In genomic region chr5:157729858-157730257, GRCh38 we compare ENCODE assay signal across 11 cellular contexts. TPM values are rescaled to one million over a fixed set of nuclear protein-coding genes. Genes with fewer than 3 reads are reported as not detected.
DNase-seq lines count a peak whose midpoint lies in the region; ATAC-seq and TF ChIP-seq lines count a peak whose summit lies in the region.
"Had no signal": no experiment of that assay in that cellular context is flagged by ENCODE, and none has a peak within 500 bp of the region (broad histone marks: within the 10 kb centered on the region; RNA-seq: fewer than 3 reads in every experiment).

No MANE protein-coding gene starts in this region.

- H3K4me3 Mint-ChIP-seq in activated T-helper 1 cell treated with anti-CD3 and anti-CD28 coated beads, Interleukin-12 subunit alpha, Interleukin-12 subunit beta, Interleukin-2, Interleukin-4 antibody, amounts not matched to agents 30 ng/mL and 10 ng/mL and 1 ng/mL, durations not matched to agents 14 hours and 24 hours and 36 hours = no peak overlapping the region
- no peak overlapping the region for H3K4me3 Mint-ChIP-seq in CD14-positive monocyte
- H3K4me3 Mint-ChIP-seq: dendritic cell treated with granulocyte-macrophage colony-stimulating factor and Interleukin-4, amounts not matched to agents 40 ng/mL and 50 ng/mL, for 4 days had no signal

- no peaks in the 10 kb centered on the region for H4K20me1 ChIP-seq in OCI-LY7 (ENCODE audit: insufficient read depth, low read length)

- BruUV-seq in OCI-LY7 (replicated peaks; lab: Mats Ljungman, UMichigan) = no TSS peak

- ATAC-seq in GM18502 (IDR thresholded peaks at IDR 0.05; ENCODE audit: poor library complexity, unreplicated experiment) (peak; percentile 67), GM19452 (IDR thresholded peaks at IDR 0.05; ENCODE audit: unreplicated experiment) (peak; percentile 68), HG02973 (IDR thresholded peaks at IDR 0.05; ENCODE audit: unreplicated experiment) (peak; percentile 63), left ventricle myocardium superior (no peak)

- peaks cover 44% of the 10 kb centered on the region for H3K36me3 ChIP-seq in OCI-LY7 (ENCODE audit: insufficient read depth, low read length)

- H3K9me2 ChIP-seq in OCI-LY7 (ENCODE audit: insufficient read depth, low read length) = no peaks in the 10 kb centered on the region

- peaks cover 33% of the 10 kb centered on the region for H3K4me1 ChIP-seq in OCI-LY7 (ENCODE audit: insufficient read depth, low read length, poor library complexity, severe bottlenecking)

- TF ChIP-seq CTCF in OCI-LY7 (conservative IDR thresholded peaks at IDR 0.05; ENCODE audit: low read length) = no peak
- TF ChIP-seq CTCF in CD14-positive monocyte (IDR thresholded peaks at IDR 0.05) = no peak

- peaks cover 4% of the 10 kb centered on the region for H3K9me3 Mint-ChIP-seq in activated T-helper 1 cell treated with anti-CD3 and anti-CD28 coated beads, Interleukin-12 subunit alpha, Interleukin-12 subunit beta, Interleukin-2, Interleukin-4 antibody, amounts not matched to agents 30 ng/mL and 10 ng/mL and 1 ng/mL, durations not matched to agents 14 hours and 24 hours and 36 hours
- H3K9me3 Mint-ChIP-seq in CD14-positive monocyte = no peaks in the 10 kb centered on the region
- H3K9me3 Mint-ChIP-seq: dendritic cell treated with granulocyte-macrophage colony-stimulating factor and Interleukin-4, amounts not matched to agents 40 ng/mL and 50 ng/mL, for 4 days had no signal

- peaks cover 17% of the 10 kb centered on the region; the same call in 1 of the 2 replicates for H3K79me2 ChIP-seq in OCI-LY7 (ENCODE audit: insufficient read depth, low read depth, low read length)

- H3K27ac Mint-ChIP-seq in activated T-helper 1 cell treated with anti-CD3 and anti-CD28 coated beads, Interleukin-12 subunit alpha, Interleukin-12 subunit beta, Interleukin-2, Interleukin-4 antibody, amounts not matched to agents 30 ng/mL and 10 ng/mL and 1 ng/mL, durations not matched to agents 14 hours and 24 hours and 36 hours = no peak overlapping the region
- no peak overlapping the region for H3K27ac Mint-ChIP-seq in CD14-positive monocyte
- H3K27ac Mint-ChIP-seq: dendritic cell treated with granulocyte-macrophage colony-stimulating factor and Interleukin-4, amounts not matched to agents 40 ng/mL and 50 ng/mL, for 4 days had no signal

- peaks cover 37% of the 10 kb centered on the region for H3K4me1 Mint-ChIP-seq in activated T-helper 1 cell treated with anti-CD3 and anti-CD28 coated beads, Interleukin-12 subunit alpha, Interleukin-12 subunit beta, Interleukin-2, Interleukin-4 antibody, amounts not matched to agents 30 ng/mL and 10 ng/mL and 1 ng/mL, durations not matched to agents 14 hours and 24 hours and 36 hours (ENCODE audit: low read depth)
- peaks cover 11% of the 10 kb centered on the region for H3K4me1 Mint-ChIP-seq in CD14-positive monocyte

- POLR2A ChIA-PET in OCI-LY7 (lab: Charles Lee) = interaction anchor here (0.5 to 4.9 kb wide), 10 partner anchors 9 to 1257 kb away, joined by 3 to 31 read pairs (median 3); partner anchors contain the start of genes LSM11 and MED7

- H3K4me2 ChIP-seq in OCI-LY7 (ENCODE audit: low read length) = peak overlapping the region; percentile 91

- H3K9me3 ChIP-seq in OCI-LY7 (ENCODE audit: low read length) = peaks cover 20% of the 10 kb centered on the region
- H3K9me3 ChIP-seq: tibial artery had no signal

- intact Hi-C loops in OCI-LY7 (cut with micrococcal nuclease; ENCODE audit: unreplicated experiment) = loop anchor here (5.0 kb wide), 2 partner anchors 128 to 463 kb away; partner anchors contain the start of gene CYFIP2
- intact Hi-C loops in activated T-helper 1 cell treated with anti-CD3 and anti-CD28 coated beads, Interleukin-12 subunit alpha, Interleukin-12 subunit beta, Interleukin-2, Interleukin-4 antibody, amounts not matched to agents 30 ng/mL and 10 ng/mL and 1 ng/mL, durations not matched to agents 14 hours and 24 hours and 36 hours (cut with micrococcal nuclease) = loop anchor here (2.0 to 5.0 kb wide), 5 partner anchors 159 to 1532 kb away; partner anchors contain the start of genes CYFIP2, MED7 and UBLCP1
- intact Hi-C loops in CD14-positive monocyte (cut with micrococcal nuclease) = loop anchor here in 1 of 2 donors (5.0 kb wide), 2 partner anchors 58 to 238 kb away; partner anchors contain the start of gene C5orf52
- intact Hi-C loops in left ventricle myocardium superior (cut with micrococcal nuclease) = no loop called here

- H3K27me3 Mint-ChIP-seq in activated T-helper 1 cell treated with anti-CD3 and anti-CD28 coated beads, Interleukin-12 subunit alpha, Interleukin-12 subunit beta, Interleukin-2, Interleukin-4 antibody, amounts not matched to agents 30 ng/mL and 10 ng/mL and 1 ng/mL, durations not matched to agents 14 hours and 24 hours and 36 hours (ENCODE audit: insufficient read depth) = no peaks in the 10 kb centered on the region
- H3K27me3 Mint-ChIP-seq in CD14-positive monocyte (ENCODE audit: low read depth in 3 of 3) = peaks cover 0 to 2% (median 0%) of the 10 kb centered on the region in 3 donors
- H3K27me3 Mint-ChIP-seq: dendritic cell treated with granulocyte-macrophage colony-stimulating factor and Interleukin-4, amounts not matched to agents 40 ng/mL and 50 ng/mL, for 4 days had no signal

- DNase-seq in OCI-LY7 (ENCODE audit: low spot score) = peak; percentile 90
- no peak for DNase-seq in activated T-helper 1 cell treated with anti-CD3 and anti-CD28 coated beads, Interleukin-12 subunit alpha, Interleukin-12 subunit beta, Interleukin-2, Interleukin-4 antibody, amounts not matched to agents 30 ng/mL and 10 ng/mL and 1 ng/mL, durations not matched to agents 14 hours and 24 hours and 36 hours (ENCODE audit: low spot score)
- no peak for DNase-seq in kidney glomerular epithelial cell (lab: John Stamatoyannopoulos, UW)
- DNase-seq in CD14-positive monocyte (ENCODE audit: low spot score) = no peak
- no peak for DNase-seq in left ventricle myocardium superior
- DNase-seq: tibial artery had no signal

- H3K27ac ChIP-seq in OCI-LY7 (ENCODE audit: low read depth, low read length, poor library complexity, severe bottlenecking) = peak overlapping the region; percentile 88
- H3K27ac ChIP-seq: SK-N-MC, tibial artery had no signal

- H3K4me3 ChIP-seq in OCI-LY7 (ENCODE audit: low read depth, low read length, poor library complexity, severe bottlenecking) = peak overlapping the region; percentile 75
- H3K4me3 ChIP-seq: tibial artery had no signal

- peak overlapping the region; percentile 16; the same call in 1 of the 2 replicates for H2AFZ ChIP-seq in OCI-LY7 (ENCODE audit: low read length)

- CTCF ChIA-PET in OCI-LY7 (lab: Charles Lee; ENCODE audit: unreplicated experiment) = no interaction called here

- peaks cover 9% of the 10 kb centered on the region for H3K36me3 Mint-ChIP-seq in activated T-helper 1 cell treated with anti-CD3 and anti-CD28 coated beads, Interleukin-12 subunit alpha, Interleukin-12 subunit beta, Interleukin-2, Interleukin-4 antibody, amounts not matched to agents 30 ng/mL and 10 ng/mL and 1 ng/mL, durations not matched to agents 14 hours and 24 hours and 36 hours (ENCODE audit: low read depth)
- H3K36me3 Mint-ChIP-seq in CD14-positive monocyte = peaks cover 20 to 22% of the 10 kb centered on the region in 2 donors

RNA-seq across cellular contexts. Expression of gene THG1L, which starts 1.4 kb away (rescaled TPM):
- 20.7 and 30.5 TPM in 2 replicates for total RNA-seq in OCI-LY7 (2014; rRNA removed; shearing (Covaris generic))
- total RNA-seq in OCI-LY7 (2022) (18.5 and 21.0 TPM in 2 replicates), left ventricle myocardium superior (5.3 TPM)
- total RNA-seq in activated T-helper 1 cell treated with anti-CD3 and anti-CD28 coated beads, Interleukin-12 subunit alpha, Interleukin-12 subunit beta, Interleukin-2, Interleukin-4 antibody, amounts not matched to agents 30 ng/mL and 10 ng/mL and 1 ng/mL, durations not matched to agents 14 hours and 24 hours and 36 hours = 26.8 and 30.1 TPM in 2 replicates
- 1 to 10 TPM; 7.6 TPM for polyA plus RNA-seq in CD14-positive monocyte

RNA-seq across cellular contexts. Expression of gene LSM11, which starts 13.7 kb away (rescaled TPM):
- 7.5 and 8.8 TPM in 2 replicates for total RNA-seq in OCI-LY7 (2014; rRNA removed; shearing (Covaris generic))
- total RNA-seq in OCI-LY7 (2022) (10.1 and 10.9 TPM in 2 replicates), left ventricle myocardium superior (1.7 TPM)
- total RNA-seq in activated T-helper 1 cell treated with anti-CD3 and anti-CD28 coated beads, Interleukin-12 subunit alpha, Interleukin-12 subunit beta, Interleukin-2, Interleukin-4 antibody, amounts not matched to agents 30 ng/mL and 10 ng/mL and 1 ng/mL, durations not matched to agents 14 hours and 24 hours and 36 hours = 8.8 and 9.0 TPM in 2 replicates
- under 1 TPM; 0.28 to 0.41 TPM for polyA plus RNA-seq in CD14-positive monocyte

RNA-seq across cellular contexts. Expression of gene C5orf52, which starts 58.5 kb away (rescaled TPM):
- not detected in 2 replicates for total RNA-seq in OCI-LY7 (2014; rRNA removed; shearing (Covaris generic))
- total RNA-seq in OCI-LY7 (2022) = not detected in 2 replicates
- total RNA-seq in activated T-helper 1 cell treated with anti-CD3 and anti-CD28 coated beads, Interleukin-12 subunit alpha, Interleukin-12 subunit beta, Interleukin-2, Interleukin-4 antibody, amounts not matched to agents 30 ng/mL and 10 ng/mL and 1 ng/mL, durations not matched to agents 14 hours and 24 hours and 36 hours = 0.39 TPM in 1 of 2 replicates, not detected in the other
- polyA plus RNA-seq in CD14-positive monocyte = not detected
- total RNA-seq in left ventricle myocardium superior = not detected
